Comparison of ENCODE assay signal across 9 cellular contexts in the genomic region with DNA sequence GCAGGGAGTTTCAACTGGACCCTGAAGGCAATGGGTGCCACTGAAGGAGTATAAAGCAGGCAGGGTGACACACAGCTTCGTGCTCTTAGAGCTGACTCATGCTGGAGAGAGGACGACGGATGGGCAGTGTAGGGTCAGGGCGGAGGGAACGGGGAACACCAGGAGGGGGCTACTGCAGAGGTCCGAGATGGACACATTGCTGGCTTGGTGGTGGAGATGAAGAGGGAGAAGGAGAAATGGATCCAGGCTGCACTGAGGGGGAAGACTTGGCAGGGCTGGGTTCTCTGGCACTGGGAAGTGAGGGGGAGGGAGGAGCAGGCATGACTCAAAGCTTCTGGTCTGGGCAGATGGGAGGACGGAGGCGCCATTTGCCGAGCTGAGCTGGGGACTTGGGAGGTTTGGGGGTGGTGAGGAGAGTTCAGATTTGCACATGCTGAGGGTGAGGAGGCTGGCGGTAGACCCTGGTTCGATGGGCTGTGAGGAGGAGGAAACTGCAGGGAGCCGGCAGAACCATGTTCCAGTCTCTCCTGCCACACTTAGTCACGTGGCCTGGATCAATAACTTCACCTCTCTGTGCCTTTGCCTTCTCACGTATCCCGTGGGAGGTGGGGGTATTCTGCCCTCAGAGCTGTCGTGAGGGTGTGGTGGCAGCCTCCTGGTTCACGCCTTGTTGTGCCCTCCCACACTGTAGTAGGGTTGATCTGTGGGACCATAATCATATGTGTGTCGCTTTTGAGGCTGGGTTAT. TPM values are rescaled to one million over a fixed set of nuclear protein-coding genes. Genes with fewer than 3 reads are reported as not detected.
A peak's percentile ranks its signal among the peaks of the same experiment; 100 is the strongest.
DNase-seq lines count a peak whose midpoint lies in the region; ATAC-seq and TF ChIP-seq lines count a peak whose summit lies in the region.
"Had no signal": no experiment of that assay in that cellular context is flagged by ENCODE, and none has a peak within 500 bp of the region (broad histone marks: within the 10 kb centered on the region; RNA-seq: fewer than 3 reads in every experiment).

No MANE protein-coding gene starts in this region.

- H4K12ac ChIP-seq in trophoblast cell (ENCODE audit: low read depth, low read length): no peak overlapping the region

- CTCF ChIA-PET in Caco-2 (lab: Charles Lee): interaction anchor here (0.6 kb wide), 1 partner anchor 81 kb away, joined by 3 read pairs; no protein-coding TSS in a partner anchor

- POLR2A ChIA-PET in Caco-2 (lab: Charles Lee): no interaction called here

- no peak overlapping the region for H3K14ac ChIP-seq in trophoblast cell (ENCODE audit: low read length)

- no peak overlapping the region for H3K4me3 Mint-ChIP-seq in Caco-2 (ENCODE audit: unreplicated experiment)
- H3K4me3 Mint-ChIP-seq: activated naive CD8-positive, alpha-beta T cell treated with anti-CD3 and anti-CD28 coated beads, Interleukin-2, amount 50 U/mL, for 24 hours had no signal

- no peak overlapping the region for H2AK5ac ChIP-seq in trophoblast cell (ENCODE audit: low read length)

- no TSS peak for BruUV-seq in Caco-2 (replicated peaks; lab: Mats Ljungman, UMichigan)

- H3K23ac ChIP-seq in trophoblast cell (ENCODE audit: low read length): no peak overlapping the region

- H2AFZ ChIP-seq in trophoblast cell (ENCODE audit: insufficient read depth, low read length, poor library complexity): no peak overlapping the region

- no peaks in the 10 kb centered on the region for H3K27me3 Mint-ChIP-seq in Caco-2 (ENCODE audit: insufficient read depth, unreplicated experiment)

- no peak for ATAC-seq in HG03571 (IDR thresholded peaks at IDR 0.05; ENCODE audit: unreplicated experiment)
- ATAC-seq: activated naive CD8-positive, alpha-beta T cell treated with anti-CD3 and anti-CD28 coated beads, Interleukin-2, amount 50 U/mL, for 24 hours had no signal

- H3K36me3 Mint-ChIP-seq in Caco-2 (ENCODE audit: insufficient read depth, unreplicated experiment): no peaks in the 10 kb centered on the region

- H3K9me3 Mint-ChIP-seq in Caco-2 (ENCODE audit: unreplicated experiment): no peaks in the 10 kb centered on the region
- H3K9me3 Mint-ChIP-seq: activated naive CD8-positive, alpha-beta T cell treated with anti-CD3 and anti-CD28 coated beads, Interleukin-2, amount 50 U/mL, for 24 hours had no signal

- H3K4me2 ChIP-seq in trophoblast cell (ENCODE audit: low read length): no peak overlapping the region

- peaks cover 20% of the 10 kb centered on the region for H3K4me1 ChIP-seq in SJSA1 (replicated peaks)
- H3K4me1 ChIP-seq in trophoblast cell (ENCODE audit: control insufficient read depth in 1 of 2, insufficient read depth in 2 of 2, low read length in 2 of 2): peaks cover 6% of the 10 kb centered on the region in 2 experiments
- H3K4me1 ChIP-seq in Caco-2: peaks cover 17% of the 10 kb centered on the region

- peaks cover 5% of the 10 kb centered on the region for H3K79me1 ChIP-seq in trophoblast cell (ENCODE audit: low read length)

- H3K4me1 Mint-ChIP-seq in Caco-2 (ENCODE audit: low read depth, unreplicated experiment): peaks cover 26% of the 10 kb centered on the region

- H3K4me3 ChIP-seq in SJSA1 (no peak overlapping the region), trophoblast cell (ENCODE audit: low read depth, low read length) (no peak overlapping the region), Caco-2 (ENCODE audit: low read depth, low read length) (no peak overlapping the region)

- peak; percentile 38 for DNase-seq in GM04504 (ENCODE audit: low read depth)
- DNase-seq in SJSA1 (ENCODE audit: low read depth in 1 of 2, low spot score in 2 of 2): peak; percentile 57 to 63
- peak; percentile 43 for DNase-seq in fibroblast of gingiva (ENCODE audit: low read depth)
- DNase-seq in trophoblast cell: peak; percentile 7 to 40
- DNase-seq in Caco-2: no peak
- DNase-seq in cerebellar nuclear complex (lab: John Stamatoyannopoulos, UW): no peak
- DNase-seq in NCI-H2171 treated with DMSO at 0.1 percent for 48 hours (lab: John Stamatoyannopoulos, UW): no peak
- DNase-seq: activated naive CD8-positive, alpha-beta T cell treated with anti-CD3 and anti-CD28 coated beads, Interleukin-2, amount 50 U/mL, for 24 hours had no signal

- H3K9me3 ChIP-seq in SJSA1 (replicated peaks) (no peaks in the 10 kb centered on the region), trophoblast cell (ENCODE audit: insufficient read depth, low read depth, low read length) (no peaks in the 10 kb centered on the region), Caco-2 (no peaks in the 10 kb centered on the region)

- WGBS in trophoblast cell (ENCODE audit: extremely low coverage, insufficient coverage, insufficient read length): no CpG with 5 or more reads among the region's 18 CpGs

- H3K36me3 ChIP-seq in SJSA1 (peaks cover 4% of the 10 kb centered on the region), trophoblast cell (ENCODE audit: control insufficient read depth in 1 of 2, insufficient read depth in 2 of 2, low read length in 2 of 2) (no peaks in the 10 kb centered on the region), Caco-2 (ENCODE audit: control insufficient read depth, insufficient read depth, low read length) (no peaks in the 10 kb centered on the region)

- no peak overlapping the region for H4K8ac ChIP-seq in trophoblast cell (ENCODE audit: low read depth, low read length)

- no peaks in the 10 kb centered on the region for H3K27me3 ChIP-seq in SJSA1 (replicated peaks)
- H3K27me3 ChIP-seq in trophoblast cell (ENCODE audit: insufficient read depth, low read length): no peaks in the 10 kb centered on the region
- H3K27me3 ChIP-seq in Caco-2 (replicated peaks; ENCODE audit: control insufficient read depth, insufficient read depth, low read length): no peaks in the 10 kb centered on the region

- intact Hi-C loops in Caco-2 (cut with micrococcal nuclease; ENCODE audit: unreplicated experiment): no loop called here

- no peak overlapping the region for H3K18ac ChIP-seq in trophoblast cell (ENCODE audit: low read length)

- no peak overlapping the region for H4K91ac ChIP-seq in trophoblast cell (ENCODE audit: low read depth, low read length)

- H3K4ac ChIP-seq in trophoblast cell (ENCODE audit: low read depth, low read length): no peak overlapping the region

- H2BK5ac ChIP-seq in trophoblast cell (ENCODE audit: low read depth, low read length, poor library complexity): no peak overlapping the region

- peak overlapping the region; percentile 26 for H3K27ac ChIP-seq in SJSA1
- no peak overlapping the region for H3K27ac ChIP-seq in trophoblast cell (ENCODE audit: low read depth, low read length)

- no peak overlapping the region for H2BK120ac ChIP-seq in trophoblast cell (ENCODE audit: insufficient read depth, low read length, poor library complexity)

- H3K9ac ChIP-seq in trophoblast cell (ENCODE audit: low read length): no peak overlapping the region

- H3K79me2 ChIP-seq in trophoblast cell (ENCODE audit: control insufficient read depth, insufficient read depth, low read length, poor library complexity): no peaks in the 10 kb centered on the region

- H3K27ac Mint-ChIP-seq in Caco-2 (ENCODE audit: unreplicated experiment): no peak overlapping the region
- H3K27ac Mint-ChIP-seq: activated naive CD8-positive, alpha-beta T cell treated with anti-CD3 and anti-CD28 coated beads, Interleukin-2, amount 50 U/mL, for 24 hours had no signal

- no peak for TF ChIP-seq CTCF in Caco-2 (IDR thresholded peaks at IDR 0.05; ENCODE audit: insufficient read depth in 1 of 2, low read depth in 1 of 2, low read length in 1 of 2, severe bottlenecking in 1 of 2, unreplicated experiment in 1 of 2)

- H2BK12ac ChIP-seq in trophoblast cell (ENCODE audit: low read length): no peak overlapping the region

RNA-seq across cellular contexts. Expression of gene KCTD6, which starts 4.6 kb away (rescaled TPM):
- 1.9 and 8.9 TPM in 2 replicates for total RNA-seq in SJSA1 (2014; rRNA removed; shearing (Covaris generic))
- 8.6 and 9.5 TPM in 2 replicates for polyA plus RNA-seq in trophoblast cell (2013)
- total RNA-seq in Caco-2 (2022): 9.2 and 9.8 TPM in 2 replicates

RNA-seq across cellular contexts. Expression of gene ACOX2, which starts 49.7 kb away (rescaled TPM):
- 0.41 and 1.3 TPM in 2 replicates for total RNA-seq in SJSA1 (2014; rRNA removed; shearing (Covaris generic))
- 0.21 and 0.32 TPM in 2 replicates for polyA plus RNA-seq in trophoblast cell (2013)
- total RNA-seq in Caco-2 (2022): 9.1 and 9.5 TPM in 2 replicates

RNA-seq across cellular contexts. Expression of gene PDHB, which starts 53.7 kb away (rescaled TPM):
- 147 and 154 TPM in 2 replicates for total RNA-seq in SJSA1 (2014; rRNA removed; shearing (Covaris generic))
- polyA plus RNA-seq in trophoblast cell (2013): 72.4 and 74.4 TPM in 2 replicates
- 81.8 and 89.8 TPM in 2 replicates for total RNA-seq in Caco-2 (2022)

Comparison
In these comparisons a context has a peak if more than half of its experiments do, and no peak if none do; other contexts are left out.
1. DNase-seq: peak in GM04504 (single experiment), SJSA1 (2 of 2), fibroblast of gingiva (single experiment) and trophoblast cell (2 of 2); none in Caco-2 (0 of 2), cerebellar nuclear complex (0 of 2) and NCI-H2171 treated with DMSO at 0.1 percent for 48 hours (single experiment).